ENCODE assay signal across 11 cellular contexts in the genomic region with DNA sequence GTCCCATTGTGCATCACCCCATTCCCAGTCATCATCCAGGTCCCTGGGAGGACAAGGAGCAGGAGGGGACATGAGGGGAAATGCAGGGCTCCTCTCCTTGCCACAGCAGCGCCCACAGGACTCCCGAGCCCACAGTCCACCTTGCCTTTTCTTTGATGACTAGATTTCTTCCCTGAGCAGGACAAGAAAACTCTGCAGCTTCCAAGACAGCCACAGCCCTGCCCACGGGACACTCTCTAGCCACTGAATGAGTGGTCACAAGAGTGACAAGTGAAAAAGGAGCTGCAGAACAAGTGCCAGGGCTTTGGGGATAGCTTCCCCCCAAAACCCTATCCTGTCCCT. TPM values are rescaled to one million over a fixed set of nuclear protein-coding genes. Genes with fewer than 3 reads are reported as not detected.
"Had no signal": no experiment of that assay in that cellular context is flagged by ENCODE, and none has a peak within 500 bp of the region (broad histone marks: within the 10 kb centered on the region; RNA-seq: fewer than 3 reads in every experiment).

No MANE protein-coding gene starts in this region.

- H3K27ac Mint-ChIP-seq: activated CD4-positive, alpha-beta T cell treated with anti-CD3 and anti-CD28 coated beads for 36 hours; neural progenitor cell; stimulated activated effector memory CD8-positive, alpha-beta T cell treated with anti-CD3 and anti-CD28 coated beads, Interleukin-12 subunit alpha, Interleukin-12 subunit beta, amount 100 ng/mL, for 72 hours had no signal

- H3K4me3 Mint-ChIP-seq: activated CD4-positive, alpha-beta T cell treated with anti-CD3 and anti-CD28 coated beads for 36 hours; brain; central memory CD8-positive, alpha-beta T cell; neural progenitor cell; stimulated activated effector memory CD8-positive, alpha-beta T cell treated with anti-CD3 and anti-CD28 coated beads, Interleukin-12 subunit alpha, Interleukin-12 subunit beta, amount 100 ng/mL, for 72 hours had no signal

- H3K9me3 ChIP-seq: right atrium auricular region, tibial nerve, vagina had no signal

- H3K27me3 ChIP-seq: hepatocyte, neural progenitor cell, right atrium auricular region, tibial nerve, vagina had no signal

- H3K36me3 Mint-ChIP-seq: activated naive CD4-positive, alpha-beta T cell treated with anti-CD3 and anti-CD28 coated beads, Interleukin-2, amount 50 U/mL, for 72 hours had no signal

- H3K27ac ChIP-seq: hepatocyte, neural progenitor cell, right atrium auricular region, tibial nerve, vagina had no signal

- H3K9me3 Mint-ChIP-seq: activated naive CD4-positive, alpha-beta T cell treated with anti-CD3 and anti-CD28 coated beads, Interleukin-2, amount 50 U/mL, for 72 hours; brain; central memory CD8-positive, alpha-beta T cell; neural progenitor cell; stimulated activated effector memory CD8-positive, alpha-beta T cell treated with anti-CD3 and anti-CD28 coated beads, Interleukin-12 subunit alpha, Interleukin-12 subunit beta, amount 100 ng/mL, for 72 hours had no signal

- H3K36me3 ChIP-seq: neural progenitor cell had no signal

- DNase-seq: amniotic stem cell had no signal

- H3K27me3 Mint-ChIP-seq: activated CD4-positive, alpha-beta T cell treated with anti-CD3 and anti-CD28 coated beads for 36 hours; central memory CD8-positive, alpha-beta T cell had no signal

- H3K4me3 ChIP-seq: hepatocyte, neural progenitor cell, right atrium auricular region, tibial nerve, vagina had no signal

RNA-seq across cellular contexts. Expression of a gene that starts 11.9 kb away (rescaled TPM):
- total RNA-seq: hepatocyte had no signal
